Comparison of ENCODE assay signal across 8 cellular contexts in genomic region chr5:55231476-55232193, GRCh38. TPM values are rescaled to one million over a fixed set of nuclear protein-coding genes. Genes with fewer than 3 reads are reported as not detected.
DNase-seq lines count a peak whose midpoint lies in the region; ATAC-seq, FAIRE-seq and TF ChIP-seq lines count a peak whose summit lies in the region.

No MANE protein-coding gene starts in this region.

- H3K4me3 Mint-ChIP-seq in naive thymus-derived CD4-positive, alpha-beta T cell = peak overlapping the region; percentile 77 to 94 (median 86)

- no peaks in the 10 kb centered on the region for H3K4me1 ChIP-seq in NT2/D1 (ENCODE audit: insufficient read depth, insufficient read length)
- peaks cover 28 to 31% of the 10 kb centered on the region in 2 donors for H3K4me1 ChIP-seq in naive thymus-derived CD4-positive, alpha-beta T cell (ENCODE audit: control insufficient read depth in 2 of 2, insufficient read depth in 2 of 2, low read length in 2 of 2)

- H3K27me3 ChIP-seq in NT2/D1 (ENCODE audit: insufficient read depth, insufficient read length) (peaks cover 83% of the 10 kb centered on the region), bronchial epithelial cell (ENCODE audit: control insufficient read depth, insufficient read depth, low read length) (no peaks in the 10 kb centered on the region)
- peaks cover 18 to 36% of the 10 kb centered on the region in 2 donors for H3K27me3 ChIP-seq in naive thymus-derived CD4-positive, alpha-beta T cell (ENCODE audit: control insufficient read depth in 2 of 2, insufficient read depth in 2 of 2, low read length in 2 of 2)

- peaks cover 0 to 5% (median 0%) of the 10 kb centered on the region in 5 donors for H3K36me3 Mint-ChIP-seq in naive thymus-derived CD4-positive, alpha-beta T cell

- peak; percentile 0 for TF ChIP-seq CTCF in GM10248 (IDR thresholded peaks at IDR 0.05; ENCODE audit: control extremely low read depth, extremely low read depth, low read depth, missing control alignments)
- TF ChIP-seq CTCF in bronchial epithelial cell (IDR thresholded peaks at IDR 0.05; ENCODE audit: insufficient read depth, low read length, severe bottlenecking) = peak; percentile 2

- H3K27ac Mint-ChIP-seq in naive thymus-derived CD4-positive, alpha-beta T cell = peak overlapping the region in 2 of 9 donors; percentile 21 to 58

- peak; percentile 14 for ATAC-seq in naive thymus-derived CD4-positive, alpha-beta T cell
- ATAC-seq in HG03108 (IDR thresholded peaks at IDR 0.05; ENCODE audit: unreplicated experiment) (no peak), HG03442 (IDR thresholded peaks at IDR 0.05; ENCODE audit: unreplicated experiment) (no peak)

- H3K27ac ChIP-seq in naive thymus-derived CD4-positive, alpha-beta T cell (ENCODE audit: low read depth, low read length) = no peak overlapping the region

- DNase-seq in GM10248 (ENCODE audit: extremely low spot score) (peak; percentile 26), NT2/D1 (ENCODE audit: low read depth, low spot score) (no peak), bronchial epithelial cell (ENCODE audit: low read depth) (no peak), NCI-H345 treated with DMSO at 0.1 percent for 48 hours (lab: John Stamatoyannopoulos, UW; ENCODE audit: unreplicated experiment) (no peak), ureter (ENCODE audit: low spot score) (no peak)
- peak in 2 of 9 donors; percentile 30 to 49 for DNase-seq in naive thymus-derived CD4-positive, alpha-beta T cell

- peaks cover 24 to 54% (median 36%) of the 10 kb centered on the region in 7 donors for H3K4me1 Mint-ChIP-seq in naive thymus-derived CD4-positive, alpha-beta T cell

- no peak for FAIRE-seq in bronchial epithelial cell (lab: Jason Lieb, UNC)

- H3K36me3 ChIP-seq in NT2/D1 (ENCODE audit: insufficient read depth, insufficient read length, low read length) (no peaks in the 10 kb centered on the region), bronchial epithelial cell (ENCODE audit: control insufficient read depth, insufficient read depth, low read length) (no peaks in the 10 kb centered on the region)
- H3K36me3 ChIP-seq in naive thymus-derived CD4-positive, alpha-beta T cell (ENCODE audit: control insufficient read depth in 2 of 3, insufficient read depth in 3 of 3, low read length in 3 of 3) = no peaks in the 10 kb centered on the region

- intact Hi-C loops in naive thymus-derived CD4-positive, alpha-beta T cell (cut with micrococcal nuclease) = loop anchor here (1.0 to 5.0 kb wide), 5 partner anchors 8 to 919 kb away; partner anchors contain the start of genes ARL15 (in 1 of the 2), CDC20B (in 1 of the 2), DHX29 (in 1 of the 2) and MTREX (in 1 of the 2)

- H3K27me3 Mint-ChIP-seq in naive thymus-derived CD4-positive, alpha-beta T cell = peaks cover 74 to 83% (median 79%) of the 10 kb centered on the region in 5 donors

- H3K9me3 Mint-ChIP-seq in naive thymus-derived CD4-positive, alpha-beta T cell = no peaks in the 10 kb centered on the region

- peaks cover 10% of the 10 kb centered on the region for H3K9me3 ChIP-seq in NT2/D1 (ENCODE audit: insufficient read depth, low read length)
- no peaks in the 10 kb centered on the region for H3K9me3 ChIP-seq in naive thymus-derived CD4-positive, alpha-beta T cell (ENCODE audit: control insufficient read depth in 2 of 3, low read length in 3 of 3)

- POLR2A ChIA-PET in GM10248 (lab: Yijun Ruan, JAX) = interaction anchor here (0.6 kb wide), 1 partner anchor 921 kb away, joined by 3 read pairs; no protein-coding TSS in a partner anchor
- POLR2A ChIA-PET in naive thymus-derived CD4-positive, alpha-beta T cell (lab: Charles Lee) = interaction anchor here (0.7 kb wide), 1 partner anchor 76 kb away, joined by 3 read pairs; the partner anchor contains the start of genes DHX29 and MTREX

- H3K9ac ChIP-seq in NT2/D1 (ENCODE audit: insufficient read length, low read depth) = peak overlapping the region; percentile 44

- H3K4me3 ChIP-seq in NT2/D1 (ENCODE audit: insufficient read length, low read depth) (peak overlapping the region; percentile 19), bronchial epithelial cell (ENCODE audit: low read depth, low read length) (peak overlapping the region; percentile 75)
- H3K4me3 ChIP-seq in naive thymus-derived CD4-positive, alpha-beta T cell (ENCODE audit: low read length) = peak overlapping the region; percentile 59

- CTCF ChIA-PET in GM10248 (lab: Yijun Ruan, JAX) = interaction anchor here (1.0 to 2.1 kb wide), 8 partner anchors 14 to 705 kb away, joined by 3 to 10 read pairs (median 3); no protein-coding TSS in a partner anchor
- CTCF ChIA-PET in naive thymus-derived CD4-positive, alpha-beta T cell (lab: Charles Lee) = interaction anchor here (0.6 to 2.0 kb wide), 3 partner anchors 60 to 480 kb away, joined by 3 to 7 read pairs (median 5); no protein-coding TSS in a partner anchor

RNA-seq across cellular contexts. Expression of gene CCNO, which starts 1.8 kb away (rescaled TPM):
- total RNA-seq in bronchial epithelial cell (1.6 and 1.8 TPM in 2 replicates), ureter (16.5 TPM)
- not detected for total RNA-seq in naive thymus-derived CD4-positive, alpha-beta T cell
- not detected for polyA plus RNA-seq in naive thymus-derived CD4-positive, alpha-beta T cell

RNA-seq across cellular contexts. Expression of gene MCIDAS, which starts 4.5 kb away (rescaled TPM):
- total RNA-seq in bronchial epithelial cell (under 0.01 and 0.13 TPM in 2 replicates), ureter (2.7 TPM)
- total RNA-seq in naive thymus-derived CD4-positive, alpha-beta T cell = not detected
- not detected for polyA plus RNA-seq in naive thymus-derived CD4-positive, alpha-beta T cell

RNA-seq across cellular contexts. Expression of gene CDC20B, which starts 58.7 kb away (rescaled TPM):
- total RNA-seq in bronchial epithelial cell (not detected in 2 replicates), ureter (not detected)
- total RNA-seq in naive thymus-derived CD4-positive, alpha-beta T cell = under 1 TPM in 1 of 5 experiments, not detected in 4; 0.44 TPM
- polyA plus RNA-seq in naive thymus-derived CD4-positive, alpha-beta T cell = not detected

Comparison
In these comparisons a context has a peak if more than half of its experiments do, and no peak if none do; other contexts are left out.
1. H3K4me3 ChIP-seq: peak in every context shown above with its lines; median percentile 75 in bronchial epithelial cell; 59 in naive thymus-derived CD4-positive, alpha-beta T cell; 19 in NT2/D1.